In genomic region chr1:178538192-178538916, GRCh38 we compare ENCODE assay signal across 15 cellular contexts. TPM values are rescaled to one million over a fixed set of nuclear protein-coding genes. Genes with fewer than 3 reads are reported as not detected.
DNase-seq lines count a peak whose midpoint lies in the region; ATAC-seq and TF ChIP-seq lines count a peak whose summit lies in the region.
"Had no signal": no experiment of that assay in that cellular context is flagged by ENCODE, and none has a peak within 500 bp of the region (broad histone marks: within the 10 kb centered on the region; RNA-seq: fewer than 3 reads in every experiment).

No MANE protein-coding gene starts in this region.

- H3K4ac ChIP-seq in mesenchymal stem cell (ENCODE audit: low read depth in 1 of 2, low read length in 2 of 2) = peak overlapping the region; percentile 6 to 36

- no peaks in the 10 kb centered on the region for H3K27me3 Mint-ChIP-seq in HFFc6 (ENCODE audit: insufficient read depth)
- H3K27me3 Mint-ChIP-seq in brain = peaks cover 11% of the 10 kb centered on the region

- H2BK15ac ChIP-seq in mesenchymal stem cell (ENCODE audit: low read depth, poor library complexity, severe bottlenecking) = peak overlapping the region; percentile 71

- no peak for ATAC-seq in GM18868 (IDR thresholded peaks at IDR 0.05; ENCODE audit: unreplicated experiment)
- no peak for ATAC-seq in HG03354 (IDR thresholded peaks at IDR 0.05; ENCODE audit: poor library complexity, severe bottlenecking, unreplicated experiment)

- no peaks in the 10 kb centered on the region for H3K79me1 ChIP-seq in mesenchymal stem cell (replicated peaks; ENCODE audit: low read length, poor library complexity, severe bottlenecking)

- H3K18ac ChIP-seq in mesenchymal stem cell (ENCODE audit: low read depth in 1 of 2, low read length in 2 of 2) = peak overlapping the region; percentile 11 to 22

- no peaks in the 10 kb centered on the region for H3K36me3 Mint-ChIP-seq in HFFc6 (ENCODE audit: low read depth)
- no peaks in the 10 kb centered on the region for H3K36me3 Mint-ChIP-seq in brain
- H3K36me3 Mint-ChIP-seq: immature natural killer cell had no signal

- peaks cover 46% of the 10 kb centered on the region for H3K4me1 ChIP-seq in mesenchymal stem cell (ENCODE audit: control insufficient read depth, insufficient read depth, low read depth, low read length)

- H3K27ac Mint-ChIP-seq in HFFc6 = peak overlapping the region; percentile 96
- peak overlapping the region in 3 of 5 experiments; percentile 18 to 89 (median 75) for H3K27ac Mint-ChIP-seq in brain
- H3K27ac Mint-ChIP-seq: activated naive CD4-positive, alpha-beta T cell treated with anti-CD3 and anti-CD28 coated beads for 36 hours had no signal

- no peak overlapping the region for H2BK5ac ChIP-seq in mesenchymal stem cell (ENCODE audit: low read depth, low read length, poor library complexity, severe bottlenecking)

- peak overlapping the region; percentile 55 for H4K91ac ChIP-seq in mesenchymal stem cell (ENCODE audit: low read length)

- peak overlapping the region in 1 of 2 experiments; percentile 43 for H3K4me3 ChIP-seq in mesenchymal stem cell (ENCODE audit: insufficient read depth in 1 of 2, low read depth in 1 of 2, low read length in 2 of 2)
- H3K4me3 ChIP-seq: BLaER1, tibial artery had no signal

- WGBS in mesenchymal stem cell = 45% methylated on average over 8 of the region's 9 CpGs

- peak overlapping the region; percentile 32 for H2AFZ ChIP-seq in mesenchymal stem cell (ENCODE audit: low read depth, low read length)

- H2BK120ac ChIP-seq in mesenchymal stem cell (ENCODE audit: low read depth, low read length) = no peak overlapping the region

- no peak for TF ChIP-seq CTCF in HFFc6 (IDR thresholded peaks at IDR 0.05)
- no peak for TF ChIP-seq CTCF in brain (conservative IDR thresholded peaks at IDR 0.05)

- H3K14ac ChIP-seq in mesenchymal stem cell (ENCODE audit: low read length in 2 of 2) = peak overlapping the region in 1 of 2 experiments; percentile 8

- peak overlapping the region; percentile 22 to 73 for H2BK12ac ChIP-seq in mesenchymal stem cell (ENCODE audit: low read length in 2 of 2)

- DNase-seq in 8988T = peak; percentile 67
- peak; percentile 81 for DNase-seq in HFFc6
- DNase-seq in mesenchymal stem cell = peak; percentile 77
- DNase-seq in NCI-H774 (lab: John Stamatoyannopoulos, UW) = no peak
- no peak for DNase-seq in NCI-H69 (lab: John Stamatoyannopoulos, UW)
- DNase-seq: activated naive CD4-positive, alpha-beta T cell treated with anti-CD3 and anti-CD28 coated beads for 36 hours; effector CD8-positive, alpha-beta T cell; immature natural killer cell; NCI-H1694 treated with DMSO at 0.1 percent for 48 hours; occipital lobe had no signal

- H3K27me3 ChIP-seq in mesenchymal stem cell (ENCODE audit: control insufficient read depth in 1 of 2, insufficient read depth in 1 of 2, low read length in 2 of 2) = no peaks in the 10 kb centered on the region
- H3K27me3 ChIP-seq: BLaER1 had no signal

- peak overlapping the region; percentile 11 for H3K27ac ChIP-seq in mesenchymal stem cell (ENCODE audit: low read length, poor library complexity, severe bottlenecking)
- H3K27ac ChIP-seq: BLaER1, tibial artery had no signal

- H3K9me3 Mint-ChIP-seq in HFFc6 = no peaks in the 10 kb centered on the region
- H3K9me3 Mint-ChIP-seq in brain = peaks cover 0 to 3% (median 0%) of the 10 kb centered on the region in 5 experiments
- H3K9me3 Mint-ChIP-seq: activated naive CD4-positive, alpha-beta T cell treated with anti-CD3 and anti-CD28 coated beads for 36 hours; immature natural killer cell had no signal

- H3K4me2 ChIP-seq in mesenchymal stem cell (ENCODE audit: low read length, poor library complexity, severe bottlenecking) = no peak overlapping the region
- H3K4me2 ChIP-seq: BLaER1 had no signal

- H3K4me1 Mint-ChIP-seq in HFFc6 (ENCODE audit: low read depth) = peaks cover 71% of the 10 kb centered on the region
- peaks cover 46% of the 10 kb centered on the region for H3K4me1 Mint-ChIP-seq in brain

- H3K23ac ChIP-seq in mesenchymal stem cell (ENCODE audit: low read length in 2 of 2) = no peak overlapping the region

- H3K9ac ChIP-seq in mesenchymal stem cell (ENCODE audit: low read length) = peak overlapping the region; percentile 78
- H3K9ac ChIP-seq: BLaER1 had no signal

- H3K9me3 ChIP-seq in mesenchymal stem cell (ENCODE audit: control insufficient read depth, low read length) = no peaks in the 10 kb centered on the region
- H3K9me3 ChIP-seq: BLaER1, tibial artery had no signal

- H2AK5ac ChIP-seq in mesenchymal stem cell (ENCODE audit: low read length, severe bottlenecking) = peak overlapping the region; percentile 50

- no peaks in the 10 kb centered on the region for H3K36me3 ChIP-seq in mesenchymal stem cell (ENCODE audit: control insufficient read depth in 1 of 2, insufficient read depth in 2 of 2, low read depth in 1 of 2, low read length in 2 of 2)
- H3K36me3 ChIP-seq: BLaER1, tibial artery had no signal

- H4K8ac ChIP-seq in mesenchymal stem cell (ENCODE audit: low read length) = peak overlapping the region; percentile 75

- H3K4me3 Mint-ChIP-seq in HFFc6 (peak overlapping the region; percentile 38), brain (no peak overlapping the region)
- H3K4me3 Mint-ChIP-seq: activated naive CD4-positive, alpha-beta T cell treated with anti-CD3 and anti-CD28 coated beads for 36 hours; immature natural killer cell had no signal

RNA-seq across cellular contexts. Expression of gene TEX35, which starts 25.4 kb away (rescaled TPM):
- total RNA-seq in HFFc6 (2021; fragmentation: NEBNext Ultra II Directional; extraction: Animal tissue kit (Norgen Biotek cat#: 25700)) = under 1 TPM in 1 of 6 experiments, not detected in 5; 0.10 TPM
- polyA plus RNA-seq in brain (ENCODE audit: insufficient read depth, low read depth, low replicate concordance) = not detected
- not detected for polyA plus RNA-seq in mesenchymal stem cell (2013, experiment 1 of 2)
- polyA plus RNA-seq in mesenchymal stem cell (2013, experiment 2 of 2) = not detected
- total RNA-seq: activated naive CD4-positive, alpha-beta T cell treated with anti-CD3 and anti-CD28 coated beads for 36 hours; occipital lobe had no signal
- polyA plus RNA-seq: immature natural killer cell had no signal

RNA-seq across cellular contexts. Expression of gene CLEC20A, which starts 41.6 kb away (rescaled TPM):
- not detected for total RNA-seq in HFFc6 (2021; fragmentation: NEBNext Ultra II Directional; extraction: Animal tissue kit (Norgen Biotek cat#: 25700))
- polyA plus RNA-seq in brain (ENCODE audit: insufficient read depth, low read depth, low replicate concordance) = not detected
- not detected for polyA plus RNA-seq in mesenchymal stem cell (2013, experiment 1 of 2)
- polyA plus RNA-seq in mesenchymal stem cell (2013, experiment 2 of 2) = not detected
- total RNA-seq: activated naive CD4-positive, alpha-beta T cell treated with anti-CD3 and anti-CD28 coated beads for 36 hours; occipital lobe had no signal

Comparison
In these comparisons a context has a peak if more than half of its experiments do, and no peak if none do; other contexts are left out.
1. DNase-seq: peak in 8988T (single experiment), HFFc6 (single experiment) and mesenchymal stem cell (single experiment); none in NCI-H774 (single experiment) and NCI-H69 (single experiment).